In the genomic region with DNA sequence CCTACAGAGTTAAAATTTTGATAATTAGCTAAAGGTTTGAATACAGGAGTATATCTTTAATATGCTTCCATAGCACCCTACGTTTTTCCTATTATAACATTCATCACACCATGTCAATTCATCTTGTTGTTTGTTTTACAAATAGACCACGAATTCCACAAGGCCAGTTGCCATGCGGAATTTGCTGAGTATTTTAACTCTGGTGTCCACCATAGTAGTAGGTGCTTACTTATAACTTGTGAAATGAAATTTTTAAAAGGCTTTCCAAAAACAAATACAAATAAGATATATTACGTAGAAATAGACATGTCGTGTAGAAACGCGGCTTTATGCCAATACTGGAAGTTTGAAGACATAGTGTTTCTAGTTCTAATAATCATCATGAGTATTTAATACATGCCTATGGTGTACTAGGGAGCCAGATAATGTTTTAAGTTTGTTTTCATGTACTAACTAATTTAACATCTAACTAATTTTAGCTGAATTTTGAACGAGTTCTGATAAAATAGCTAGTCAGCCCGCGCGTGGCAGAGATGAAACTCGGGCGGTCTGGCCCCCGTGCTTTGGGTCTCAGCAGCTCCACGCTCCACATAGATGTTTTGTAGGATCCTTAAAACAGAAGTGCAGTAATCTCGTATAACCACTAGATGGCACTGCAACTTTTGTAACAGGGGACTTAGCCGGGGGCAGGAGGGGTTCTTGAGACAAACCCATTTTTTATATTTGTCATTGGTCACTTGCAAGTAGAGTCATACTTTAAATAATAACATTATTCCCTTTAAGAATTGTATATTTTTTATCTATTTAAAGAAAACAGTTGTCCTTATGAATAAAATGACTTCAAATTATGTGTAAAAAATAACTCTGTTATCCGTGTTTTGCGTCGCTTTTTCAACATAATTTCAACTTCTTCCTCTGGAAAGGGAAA, we compare ENCODE assay signal across 8 cellular contexts. TPM values are rescaled to one million over a fixed set of nuclear protein-coding genes. Genes with fewer than 3 reads are reported as not detected.
A peak's percentile ranks its signal among the peaks of the same experiment; 100 is the strongest.
DNase-seq lines count a peak whose midpoint lies in the region; ATAC-seq and TF ChIP-seq lines count a peak whose summit lies in the region.

No MANE protein-coding gene starts in this region.

- H3K27ac ChIP-seq in HCT116 (ENCODE audit: low read depth, low read length) (no peak overlapping the region), SU-DHL-6 (ENCODE audit: low read depth, low read length) (no peak overlapping the region), iPS-18a (ENCODE audit: low read length) (no peak overlapping the region)

- H3K4me1 ChIP-seq in HCT116 (ENCODE audit: control insufficient read depth in 1 of 2, insufficient read depth in 2 of 2, low read length in 2 of 2) (peaks cover 0 to 3% of the 10 kb centered on the region in 2 experiments; a peak in 2 of 4 replicates), iPS-18a (ENCODE audit: control insufficient read depth, low read depth, low read length) (no peaks in the 10 kb centered on the region)

- TF ChIP-seq CTCF in HCT116 (IDR thresholded peaks at IDR 0.05 in 2 of 3, conservative IDR thresholded peaks at IDR 0.05 in 1 of 3; ENCODE audit: borderline replicate concordance in 1 of 3, insufficient read depth in 1 of 3, low read depth in 2 of 3, low read length in 2 of 3) (peak; percentile 70 to 78 (median 72); a peak in 5 of 6 replicates), SU-DHL-6 (IDR thresholded peaks at IDR 0.05; ENCODE audit: insufficient read depth, low read length, poor library complexity, severe bottlenecking) (peak; percentile 20), brain (conservative IDR thresholded peaks at IDR 0.05) (peak; percentile 88 to 96)

- H3K36me3 Mint-ChIP-seq in brain = no peaks in the 10 kb centered on the region

- H4K20me1 ChIP-seq in HCT116 (ENCODE audit: insufficient read depth) = no peaks in the 10 kb centered on the region
- H4K20me1 ChIP-seq in SU-DHL-6 (ENCODE audit: low read depth, low read length) = no peaks in the 10 kb centered on the region

- no peaks in the 10 kb centered on the region for H3K36me3 ChIP-seq in HCT116 (ENCODE audit: control insufficient read depth in 1 of 2, insufficient read depth in 2 of 2, low read length in 2 of 2)
- H3K36me3 ChIP-seq in SU-DHL-6 (ENCODE audit: low read length) = no peaks in the 10 kb centered on the region
- H3K36me3 ChIP-seq in iPS-18a (ENCODE audit: control insufficient read depth, low read depth, low read length) = no peaks in the 10 kb centered on the region

- DNase-seq in GM03348 (ENCODE audit: low spot score) = peak; percentile 70
- peak; percentile 46 for DNase-seq in HCT116 (ENCODE audit: low read depth, low spot score)
- peak; percentile 42 for DNase-seq in NCI-H1048 (lab: John Stamatoyannopoulos, UW)
- peak; percentile 44 for DNase-seq in smooth muscle cell of the brain vasculature (ENCODE audit: low read depth, low spot score)
- DNase-seq in GM19240 (ENCODE audit: insufficient read length, low spot score) = no peak

- H3K9ac ChIP-seq in HCT116 (ENCODE audit: low read length) = no peak overlapping the region
- no peak overlapping the region for H3K9ac ChIP-seq in SU-DHL-6 (ENCODE audit: low read length)
- H3K9ac ChIP-seq in iPS-18a (ENCODE audit: low read length) = no peak overlapping the region

- no peaks in the 10 kb centered on the region for H3K9me3 Mint-ChIP-seq in brain

- POLR2A ChIA-PET in HCT116 (lab: Charles Lee) = interaction anchor here (0.9 kb wide), 1 partner anchor 811 kb away, joined by 3 read pairs; no protein-coding TSS in a partner anchor

- H3K9me3 ChIP-seq in HCT116 (ENCODE audit: control insufficient read depth in 1 of 2, insufficient read depth in 1 of 2, low read depth in 1 of 2, low read length in 2 of 2) (no peaks in the 10 kb centered on the region), SU-DHL-6 (ENCODE audit: insufficient read depth, low read length) (no peaks in the 10 kb centered on the region), iPS-18a (ENCODE audit: control insufficient read depth, low read depth, low read length) (no peaks in the 10 kb centered on the region)

- H3K4me2 ChIP-seq in HCT116 (ENCODE audit: low read length) (peak overlapping the region; percentile 49; the same call in 1 of the 2 replicates), SU-DHL-6 (ENCODE audit: low read depth, low read length, poor library complexity, severe bottlenecking) (no peak overlapping the region)

- peak overlapping the region; percentile 79 for H2AFZ ChIP-seq in HCT116 (ENCODE audit: low read depth, low read length, poor library complexity, severe bottlenecking)
- H2AFZ ChIP-seq in SU-DHL-6 (ENCODE audit: low read depth, low read length, severe bottlenecking) = no peak overlapping the region

- H3K27me3 ChIP-seq in HCT116 (ENCODE audit: insufficient read depth, low read length) (peaks cover 23% of the 10 kb centered on the region), SU-DHL-6 (ENCODE audit: low read length) (no peaks in the 10 kb centered on the region), iPS-18a (ENCODE audit: control insufficient read depth, insufficient read depth, low read length) (no peaks in the 10 kb centered on the region)

- no peaks in the 10 kb centered on the region for H3K27me3 Mint-ChIP-seq in brain

- peak; percentile 87 for ATAC-seq in HCT116

- no TSS peak for BruUV-seq in HCT116 (replicated peaks; lab: Mats Ljungman, UMichigan)

- intact Hi-C loops in HCT116 (cut with micrococcal nuclease) = no loop called here

- TF ChIP-seq RAD21 in HCT116 (IDR thresholded peaks at IDR 0.05; ENCODE audit: low read depth) = peak; percentile 64

- no peaks in the 10 kb centered on the region for H3K79me2 ChIP-seq in HCT116 (ENCODE audit: insufficient read depth, low read length)
- H3K79me2 ChIP-seq in SU-DHL-6 (ENCODE audit: insufficient read depth, low read length) = no peaks in the 10 kb centered on the region

- peaks cover 8% of the 10 kb centered on the region for H3K4me1 Mint-ChIP-seq in brain

- H3F3A ChIP-seq in SU-DHL-6 (ENCODE audit: insufficient read depth) = no peaks in the 10 kb centered on the region

- no peak for TF ChIP-seq POLR2A in HCT116 (IDR thresholded peaks at IDR 0.05; ENCODE audit: borderline replicate concordance, extremely low read depth, insufficient read depth, insufficient read length)

- H3K4me3 Mint-ChIP-seq in brain = peak overlapping the region in 3 of 5 experiments; percentile 25 to 53 (median 26)

- H3K4me3 ChIP-seq in HCT116 (replicated peaks in 1 of 2; ENCODE audit: low read depth in 1 of 2, low read length in 2 of 2) (no peak overlapping the region), SU-DHL-6 (ENCODE audit: insufficient read depth, low read length, poor library complexity, severe bottlenecking) (no peak overlapping the region), iPS-18a (ENCODE audit: low read length) (peak overlapping the region; percentile 30)

- CTCF ChIA-PET in HCT116 (lab: Charles Lee) = interaction anchor here (0.7 to 5.4 kb wide), 36 partner anchors 9 to 441 kb away, joined by 3 to 68 read pairs (median 5); partner anchors contain the start of genes CD69, CLEC12B, CLEC1B and OLR1

- H3K9me2 ChIP-seq in HCT116 (ENCODE audit: insufficient read depth) = no peaks in the 10 kb centered on the region
- H3K9me2 ChIP-seq in SU-DHL-6 (replicated peaks; ENCODE audit: insufficient read depth, low read length) = no peaks in the 10 kb centered on the region

- no peak overlapping the region for H3K27ac Mint-ChIP-seq in brain

- RAD21 ChIA-PET in HCT116 (lab: Charles Lee; ENCODE audit: low non-redundant PET in 1 of 2, low total read pairs in 2 of 2, uncharacterized antibody in 2 of 2, unreplicated experiment in 2 of 2) = interaction anchor here in 1 of 2 experiments (0.6 to 1.2 kb wide), 2 partner anchors 47 to 809 kb away, joined by 3 to 4 read pairs; no protein-coding TSS in a partner anchor

TF ChIP-seq in HCT116, 20 proteins besides CTCF, POLR2A, EP300 and RAD21:
- no peak for TF ChIP-seq SP1 (IDR thresholded peaks at IDR 0.05; ENCODE audit: low read depth)
- TF ChIP-seq JUND (IDR thresholded peaks at IDR 0.05) = no peak
- no peak for TF ChIP-seq YY1 (IDR thresholded peaks at IDR 0.05; ENCODE audit: extremely low read depth, insufficient replicate concordance, low read depth, low read length)
- TF ChIP-seq ELF1 (IDR thresholded peaks at IDR 0.05; ENCODE audit: borderline replicate concordance, low read depth) = no peak
- no peak for TF ChIP-seq CBX3 (IDR thresholded peaks at IDR 0.05; ENCODE audit: low read depth)
TF ChIP-seq in HCT116: peak in this region for 0.

RNA-seq across cellular contexts. Expression of gene CD69, which starts 10.2 kb away (rescaled TPM):
- total RNA-seq in HCT116 (2021; ENCODE audit: unreplicated experiment) = not detected
- polyA plus RNA-seq in HCT116 (2012) = not detected in 2 replicates
- not detected for polyA plus RNA-seq in brain (ENCODE audit: insufficient read depth, low read depth, low replicate concordance)

RNA-seq across cellular contexts. Expression of gene CLECL1, which starts 17.6 kb away (rescaled TPM):
- total RNA-seq in HCT116 (2021; ENCODE audit: unreplicated experiment) = not detected
- not detected in 2 replicates for polyA plus RNA-seq in HCT116 (2012)
- not detected for polyA plus RNA-seq in brain (ENCODE audit: insufficient read depth, low read depth, low replicate concordance)

Comparison
In these comparisons a context has a peak if more than half of its experiments do, and no peak if none do; other contexts are left out.
1. CTCF ChIP-seq: peak in every context shown above with its lines; median percentile 92 in brain; 72 in HCT116; 20 in SU-DHL-6.